ENCODE assay signal across 31 cellular contexts in genomic region chr16:80652441-80652840, GRCh38.
"Had no signal": no experiment of that assay in that cellular context is flagged by ENCODE, and none has a peak within 500 bp of the region (broad histone marks: within the 10 kb centered on the region; RNA-seq: fewer than 3 reads in every experiment).

No MANE protein-coding gene starts in this region.

- H3K27ac ChIP-seq: adrenal gland, body of pancreas, brain microvascular endothelial cell, breast epithelium, cardiac muscle cell, VCaP had no signal

- DNase-seq: activated B cell treated with CpG ODN at 0.5 μM for 24 hours; activated CD4-positive, alpha-beta memory T cell treated with anti-CD3 and anti-CD28 coated beads for 36 hours; activated CD4-positive, alpha-beta T cell treated with anti-CD3 and anti-CD28 coated beads for 4 hours; activated CD4-positive, alpha-beta T cell treated with anti-CD3 and anti-CD28 coated beads, Interleukin-2, amount 10 ng/mL, durations not matched to agents 24 days and 14 days; activated CD4-positive, alpha-beta T cell treated with anti-CD3 and anti-CD28 coated beads, Interleukin-2, amount 50 U/mL, for 1 hour; activated CD4-positive, alpha-beta T cell treated with anti-CD3 and anti-CD28 coated beads, Interleukin-2, amount 50 U/mL, for 4 hours; activated CD4-positive, CD25-positive, alpha-beta regulatory T cell treated with anti-CD3 and anti-CD28 coated beads, Interleukin-2, amount 50 U/mL, for 72 hours; activated CD8-positive, alpha-beta memory T cell treated with anti-CD3 and anti-CD28 coated beads, Interleukin-2, amount 50 U/mL, for 4 hours; activated CD8-positive, alpha-beta T cell treated with anti-CD3 and anti-CD28 coated beads for 36 hours; activated effector memory CD4-positive, alpha-beta T cell treated with anti-CD3 and anti-CD28 coated beads, Interleukin-2, amount 50 U/mL, for 16 hours; activated gamma-delta T cell treated with Interleukin-2 at 50 U/mL for 16 hours; activated naive CD4-positive, alpha-beta T cell; activated naive CD4-positive, alpha-beta T cell treated with anti-CD3 and anti-CD28 coated beads for 36 hours; activated naive CD4-positive, alpha-beta T cell treated with anti-CD3 and anti-CD28 coated beads, Interleukin-2, amount 50 U/mL, for 16 hours; activated naive CD8-positive, alpha-beta T cell treated with anti-CD3 and anti-CD28 coated beads for 36 hours; activated T-cell treated with anti-CD3 and anti-CD28 coated beads for 4 hours; activated T-cell treated with anti-CD3 and anti-CD28 coated beads, Interleukin-2, amount 50 U/mL, for 1 hour; activated T-cell treated with anti-CD3 and anti-CD28 coated beads, Interleukin-2, amount 50 U/mL, for 4 hours; activated T-cell treated with anti-CD3 and anti-CD28 coated beads, Interleukin-2, amount 50 U/mL, for 72 hours; adrenal gland; amniotic stem cell; aorta; body of pancreas; brain microvascular endothelial cell; caudate nucleus; T-helper 1 cell; T-helper 2 cell; T-helper 9 cell had no signal
